ENCODE assay signal across 20 cellular contexts in the genomic region with DNA sequence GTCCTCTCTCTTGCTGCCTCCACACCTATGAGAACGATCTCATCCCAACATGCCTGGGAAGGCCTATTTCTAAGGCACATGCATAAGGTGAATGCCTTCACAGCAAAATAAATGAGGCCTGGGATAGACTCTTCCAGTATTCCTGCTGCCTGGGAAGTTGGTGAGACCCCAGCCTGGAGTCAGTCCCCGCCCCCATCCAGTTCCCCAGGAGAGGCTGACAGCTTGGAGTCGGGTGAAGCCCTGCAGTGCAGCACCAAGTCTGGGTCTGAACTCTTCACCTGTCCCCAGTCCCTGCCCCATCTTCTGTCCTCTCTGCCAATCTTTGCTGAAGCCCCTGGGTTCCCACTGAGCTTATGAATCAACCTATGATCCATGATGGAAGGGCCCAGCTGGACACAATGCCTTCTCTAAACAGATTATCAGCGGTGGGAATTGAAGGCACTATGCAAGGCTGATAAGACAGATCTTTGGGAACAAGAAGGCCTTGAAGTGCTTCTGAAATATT. TPM values are rescaled to one million over a fixed set of nuclear protein-coding genes. Genes with fewer than 3 reads are reported as not detected.
A peak's percentile ranks its signal among the peaks of the same experiment; 100 is the strongest.
DNase-seq lines count a peak whose midpoint lies in the region; ATAC-seq and TF ChIP-seq lines count a peak whose summit lies in the region.
"Had no signal": no experiment of that assay in that cellular context is flagged by ENCODE, and none has a peak within 500 bp of the region (broad histone marks: within the 10 kb centered on the region; RNA-seq: fewer than 3 reads in every experiment).

No MANE protein-coding gene starts in this region.

- TF ChIP-seq CTCF in RWPE2 (IDR thresholded peaks at IDR 0.05; ENCODE audit: poor library complexity, severe bottlenecking) (no peak), neural crest cell (conservative IDR thresholded peaks at IDR 0.05) (no peak), transverse colon (IDR thresholded peaks at IDR 0.05) (no peak)

- no peak for TF ChIP-seq POLR2A in transverse colon (IDR thresholded peaks at IDR 0.05)

- WGBS in transverse colon (ENCODE audit: low coverage in 1 of 2), 2 donors, result 90 to 93% methylated on average over 2 to 4 of the region's 4 CpGs

- H3K4me1 ChIP-seq in RWPE2 (ENCODE audit: insufficient read depth, poor library complexity, severe bottlenecking) (no peaks in the 10 kb centered on the region), iPS-15b (ENCODE audit: control insufficient read depth, insufficient read depth, low read length) (peaks cover 9% of the 10 kb centered on the region), transverse colon (no peaks in the 10 kb centered on the region)
- H3K4me1 ChIP-seq: Caco-2 had no signal

- peak overlapping the region; percentile 28 for H3K4me3 Mint-ChIP-seq in neural crest cell
- H3K4me3 Mint-ChIP-seq: CD14-positive monocyte had no signal

- ATAC-seq in RWPE2 (ENCODE audit: low read depth) (no peak), HG02970 (IDR thresholded peaks at IDR 0.05; ENCODE audit: low FRiP score, unreplicated experiment) (no peak)

- H3K27me3 ChIP-seq in RWPE2 (ENCODE audit: insufficient read depth, poor library complexity, severe bottlenecking) (no peaks in the 10 kb centered on the region), iPS-15b (ENCODE audit: control insufficient read depth, insufficient read depth, low read length) (no peaks in the 10 kb centered on the region), transverse colon (no peaks in the 10 kb centered on the region)

- peaks cover 35% of the 10 kb centered on the region for H3K4me1 Mint-ChIP-seq in neural crest cell
- H3K4me1 Mint-ChIP-seq: CD14-positive monocyte had no signal

- intact Hi-C loops in transverse colon (cut with DNase I; ENCODE audit: low total_unique reads), result loop anchor here (10.0 kb wide), 1 partner anchor 59 kb away; no protein-coding TSS in a partner anchor

- DNase-seq in ELF-1 (ENCODE audit: low read depth, low spot score) (peak; percentile 21), RWPE2 (ENCODE audit: low spot score) (peak; percentile 42), neural crest cell (ENCODE audit: low read depth, low spot score) (no peak), hepatic stellate cell (ENCODE audit: low spot score) (no peak), transverse colon (no peak)
- DNase-seq: AML-193; Caco-2; DMS153; HCEC 1CT; KBM-7; NCI-H1417 treated with DMSO at 0.1 percent for 48 hours; NCI-H1930; NCI-H526 treated with DMSO at 0.1 percent for 48 hours; NK-92 treated with Interleukin-12 subunit alpha and Interleukin-12 subunit beta, amount 100 ng/mL, for 24 hours; SIG-M5 had no signal

- in situ Hi-C loops in transverse colon (cut with MboI; ENCODE audit: low pct_ligation_motif_present in 1 of 4, low pct_unique_long_range_greater_than_20kb in 1 of 4, low sequenced_read_pairs in 3 of 4), result no loop called here

- no peak overlapping the region for H3K27ac Mint-ChIP-seq in neural crest cell (ENCODE audit: unreplicated experiment)
- H3K27ac Mint-ChIP-seq: CD14-positive monocyte had no signal

- TF ChIP-seq EP300 in transverse colon (IDR thresholded peaks at IDR 0.05; ENCODE audit: low read depth), result no peak

- H3K27ac ChIP-seq in RWPE2 (ENCODE audit: poor library complexity, severe bottlenecking) (no peak overlapping the region), transverse colon (no peak overlapping the region)

- H3K9me3 Mint-ChIP-seq in neural crest cell, result peaks cover 3% of the 10 kb centered on the region

- no peaks in the 10 kb centered on the region for H3K27me3 Mint-ChIP-seq in neural crest cell (ENCODE audit: low read depth)

- H3K9me3 ChIP-seq in RWPE2 (ENCODE audit: severe bottlenecking) (no peaks in the 10 kb centered on the region), iPS-15b (ENCODE audit: control insufficient read depth, insufficient read depth, low read length) (no peaks in the 10 kb centered on the region), transverse colon (no peaks in the 10 kb centered on the region)
- H3K9me3 ChIP-seq: Caco-2 had no signal

- H3K36me3 Mint-ChIP-seq in neural crest cell (ENCODE audit: low read depth), result no peaks in the 10 kb centered on the region
- H3K36me3 Mint-ChIP-seq: CD14-positive monocyte had no signal

- H3K36me3 ChIP-seq in RWPE2 (ENCODE audit: low read depth) (no peaks in the 10 kb centered on the region), iPS-15b (ENCODE audit: control insufficient read depth, insufficient read depth, low read length) (no peaks in the 10 kb centered on the region), transverse colon (no peaks in the 10 kb centered on the region)

- H3K4me3 ChIP-seq in RWPE2 (ENCODE audit: severe bottlenecking) (no peak overlapping the region), iPS-15b (ENCODE audit: low read depth, low read length) (peak overlapping the region; percentile 13), transverse colon (no peak overlapping the region)

- no peak overlapping the region for H3K9ac ChIP-seq in iPS-15b (ENCODE audit: low read depth, low read length)

RNA-seq across cellular contexts. Expression of gene APBA2, which starts 10.3 kb away (rescaled TPM):
- total RNA-seq in neural crest cell, result 78.6 and 79.9 TPM in 2 replicates
- total RNA-seq in transverse colon, result 1 to 10 TPM; 1.6 to 8.2 (median 2.5) TPM
- total RNA-seq: Caco-2, OCI-LY7 had no signal

RNA-seq across cellular contexts. Expression of gene GOLGA6L7, which starts 27.1 kb away (rescaled TPM):
- total RNA-seq in neural crest cell, result not detected in 2 replicates
- total RNA-seq in transverse colon, result not detected
- total RNA-seq: Caco-2, OCI-LY7, RPMI7951 had no signal

Comparison
In these comparisons a context has a peak if more than half of its experiments do, and no peak if none do; other contexts are left out.
1. DNase-seq: peak in ELF-1 (single experiment) and RWPE2 (single experiment); none in neural crest cell (single experiment), hepatic stellate cell (single experiment) and transverse colon (single experiment).